25 cellular contexts compared by ENCODE assay signal in the genomic region with DNA sequence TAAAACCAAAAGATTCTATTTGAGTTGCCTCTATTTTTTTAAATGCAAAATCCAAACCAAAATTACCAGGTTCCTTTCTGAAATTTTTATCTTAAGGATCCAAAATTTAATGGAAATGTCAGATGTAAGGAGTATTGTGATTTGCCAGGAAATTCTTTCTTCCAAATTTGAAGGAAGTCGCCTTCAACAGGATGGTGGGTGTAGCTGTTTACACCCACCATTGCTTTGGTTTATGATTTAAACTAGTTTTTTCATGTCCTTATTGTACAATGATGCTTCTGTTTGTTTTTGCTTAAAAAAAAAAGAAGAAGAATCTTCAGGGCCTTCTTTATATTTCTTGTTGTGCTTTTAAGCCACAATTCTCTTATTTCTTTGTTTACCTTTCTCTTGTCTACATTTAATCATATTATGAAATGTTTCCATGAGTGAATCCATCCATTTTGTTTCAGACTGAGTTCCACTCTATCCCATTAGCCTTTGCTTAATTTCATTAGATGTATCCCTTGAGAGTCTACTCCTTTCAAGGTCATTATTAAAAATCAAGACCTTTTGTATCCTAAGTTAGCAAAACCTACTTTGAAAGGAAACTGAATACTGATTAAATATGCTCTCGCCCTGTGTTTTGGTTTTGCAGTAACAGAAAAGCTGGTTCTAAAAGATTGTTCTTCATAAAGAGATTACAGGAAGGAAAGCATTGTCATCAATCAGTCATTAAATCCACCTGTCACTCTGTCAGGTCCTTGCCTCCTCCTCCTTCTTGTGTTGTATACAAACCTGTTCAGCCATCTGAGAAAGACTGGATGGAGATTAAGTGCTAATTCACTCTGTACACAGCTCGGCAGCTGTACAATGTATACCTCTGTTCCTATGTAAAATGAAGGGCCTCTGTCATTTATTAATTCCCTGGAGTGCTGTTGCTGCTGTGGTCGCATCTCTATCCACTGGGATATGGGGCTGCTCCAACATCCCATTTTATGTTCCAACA. TPM values are rescaled to one million over a fixed set of nuclear protein-coding genes. Genes with fewer than 3 reads are reported as not detected.
DNase-seq lines count a peak whose midpoint lies in the region; ATAC-seq and TF ChIP-seq lines count a peak whose summit lies in the region.
"Had no signal": no experiment of that assay in that cellular context is flagged by ENCODE, and none has a peak within 500 bp of the region (broad histone marks: within the 10 kb centered on the region; RNA-seq: fewer than 3 reads in every experiment).

No MANE protein-coding gene starts in this region.

- H3K9me3 ChIP-seq in SK-N-SH, result no peaks in the 10 kb centered on the region
- no peaks in the 10 kb centered on the region for H3K9me3 ChIP-seq in stomach
- H3K9me3 ChIP-seq: Peyer's patch, thoracic aorta had no signal

- no peaks in the 10 kb centered on the region for H3K9me2 ChIP-seq in SK-N-SH

- intact Hi-C loops in posterior cingulate gyrus (cut with DNase I), result loop anchor here (1.0 kb wide), 1 partner anchor 19 kb away; no protein-coding TSS in a partner anchor
- intact Hi-C loops in stomach (cut with DNase I; ENCODE audit: low total_unique reads), result no loop called here

- WGBS in SK-N-SH (ENCODE audit: low lambda C conversion rate), result 79% methylated on average over 4 of the region's 4 CpGs
- WGBS in stomach, 5 donors, result 81 to 91% (median 87%) methylated on average over 4 of the region's 4 CpGs

- POLR2A ChIA-PET in SK-N-SH (lab: Yijun Ruan, JAX), result no interaction called here

- peak overlapping the region; percentile 22 for H3K27ac Mint-ChIP-seq in progenitor cell of endocrine pancreas
- H3K27ac Mint-ChIP-seq: naive B cell had no signal

- no peaks in the 10 kb centered on the region for H3K9me3 Mint-ChIP-seq in progenitor cell of endocrine pancreas (ENCODE audit: low read depth)
- H3K9me3 Mint-ChIP-seq: naive B cell, WTC11 had no signal

- no peak for ATAC-seq in SK-N-SH treated with all-trans-retinoic acid at 6 μM for 48 hours
- ATAC-seq: sciatic nerve, WTC11 had no signal

- H3K4me3 Mint-ChIP-seq in progenitor cell of endocrine pancreas (ENCODE audit: low read depth), result no peak overlapping the region
- H3K4me3 Mint-ChIP-seq: naive B cell, WTC11 had no signal

- H3K4me1 ChIP-seq in SK-N-SH (ENCODE audit: control insufficient read depth in 1 of 2, insufficient read depth in 2 of 2, low read depth in 1 of 2, low read length in 1 of 2) (peaks cover 0 to 2% of the 10 kb centered on the region in 2 experiments; a peak in 2 of 4 replicates), stomach (no peaks in the 10 kb centered on the region)
- H3K4me1 ChIP-seq: Peyer's patch had no signal

- TF ChIP-seq POLR2A in stomach (IDR thresholded peaks at IDR 0.05), result no peak

- H3K27me3 ChIP-seq in SK-N-SH (ENCODE audit: insufficient read depth) (no peaks in the 10 kb centered on the region), stomach (no peaks in the 10 kb centered on the region)
- H3K27me3 ChIP-seq: Peyer's patch had no signal

- TF ChIP-seq CTCF in SK-N-SH (IDR thresholded peaks at IDR 0.05) (no peak), progenitor cell of endocrine pancreas (IDR thresholded peaks at IDR 0.05; ENCODE audit: unreplicated experiment) (no peak), stomach (IDR thresholded peaks at IDR 0.05) (no peak)

- CTCF ChIA-PET in SK-N-SH (lab: Yijun Ruan, JAX), result interaction anchor here (1.2 kb wide), 1 partner anchor 137 kb away, joined by 6 read pairs; no protein-coding TSS in a partner anchor

- H2AFZ ChIP-seq in SK-N-SH (ENCODE audit: low read depth), result no peak overlapping the region

- no peak for TF ChIP-seq RAD21 in SK-N-SH (IDR thresholded peaks at IDR 0.05; ENCODE audit: low read length)

- no peaks in the 10 kb centered on the region for H3K27me3 Mint-ChIP-seq in progenitor cell of endocrine pancreas

- H3K36me3 ChIP-seq in SK-N-SH (replicated peaks in 1 of 2; ENCODE audit: control insufficient read depth in 1 of 2, insufficient read depth in 2 of 2, low read length in 1 of 2) (peaks cover 0 to 4% of the 10 kb centered on the region in 2 experiments), stomach (peaks cover 0 to 23% (median 21%) of the 10 kb centered on the region in 4 donors)
- H3K36me3 ChIP-seq: Peyer's patch had no signal

- no peak overlapping the region for H3K9ac ChIP-seq in SK-N-SH

- H3K4me2 ChIP-seq in SK-N-SH, result no peak overlapping the region

- H3K36me3 Mint-ChIP-seq in progenitor cell of endocrine pancreas (ENCODE audit: insufficient read depth), result no peaks in the 10 kb centered on the region

- TF ChIP-seq EP300 in SK-N-SH (IDR thresholded peaks at IDR 0.05; ENCODE audit: borderline replicate concordance in 1 of 2, low read depth in 1 of 2, low read length in 1 of 2), result no peak
- TF ChIP-seq EP300 in stomach (IDR thresholded peaks at IDR 0.05), result no peak

- no peaks in the 10 kb centered on the region for H3K79me2 ChIP-seq in SK-N-SH (ENCODE audit: insufficient read depth)

- DNase-seq in SK-N-SH, result no peak
- peak; percentile 75 to 81 for DNase-seq in NCI-H1930 (lab: John Stamatoyannopoulos, UW)
- peak; percentile 99 for DNase-seq in NCI-H82 (lab: John Stamatoyannopoulos, UW)
- no peak for DNase-seq in progenitor cell of endocrine pancreas (ENCODE audit: low spot score, unreplicated experiment)
- DNase-seq in posterior cingulate gyrus, result no peak
- DNase-seq in stomach, result no peak
- no peak for DNase-seq in SIG-M5 treated with dmso at 0.1 percent for 504 hours (lab: John Stamatoyannopoulos, UW; ENCODE audit: unreplicated experiment)
- DNase-seq: activated CD4-positive, alpha-beta T cell treated with anti-CD3 and anti-CD28 coated beads, Interleukin-2, amount 50 U/mL, for 4 hours; activated naive CD4-positive, alpha-beta T cell; activated T-cell treated with anti-CD3 and anti-CD28 coated beads for 4 hours; amniotic stem cell; caudate nucleus; DMS 273 treated with DMSO at 0.1 percent for 48 hours; foreskin melanocyte; GF-D8; GOT3; MM.1S; naive B cell; NCI-H2029 treated with DMSO at 0.1 percent for 48 hours; Peyer's patch had no signal

- H3K27ac ChIP-seq in SK-N-SH (ENCODE audit: low read depth in 2 of 2, low read length in 1 of 2) (no peak overlapping the region), stomach (no peak overlapping the region)
- H3K27ac ChIP-seq: C4-2B, Peyer's patch, thoracic aorta had no signal

- H3K4me1 Mint-ChIP-seq in progenitor cell of endocrine pancreas (ENCODE audit: low read depth), result peaks cover 4% of the 10 kb centered on the region
- H3K4me1 Mint-ChIP-seq: naive B cell had no signal

- no peak overlapping the region for H3K4me3 ChIP-seq in SK-N-SH (ENCODE audit: low read depth in 2 of 2, low read length in 1 of 2)
- H3K4me3 ChIP-seq in stomach, result no peak overlapping the region
- H3K4me3 ChIP-seq: Peyer's patch, thoracic aorta had no signal

- no peaks in the 10 kb centered on the region for H3F3A ChIP-seq in SK-N-SH (replicated peaks; ENCODE audit: insufficient read depth)

- H4K20me1 ChIP-seq in SK-N-SH (ENCODE audit: insufficient read depth), result no peaks in the 10 kb centered on the region

TF ChIP-seq in SK-N-SH treated with all-trans-retinoic acid at 6 μM for 48 hours, 23 proteins besides CTCF, POLR2A, EP300 and RAD21 (continues in another document):
- no peak for TF ChIP-seq ZFP30 (CRISPR knock-in tag; IDR thresholded peaks at IDR 0.05)
- TF ChIP-seq ISL1 (CRISPR knock-in tag; IDR thresholded peaks at IDR 0.05), result peak; percentile 89
- no peak for TF ChIP-seq ZC3H10 (CRISPR knock-in tag; IDR thresholded peaks at IDR 0.05)
- TF ChIP-seq, protein P1, sequence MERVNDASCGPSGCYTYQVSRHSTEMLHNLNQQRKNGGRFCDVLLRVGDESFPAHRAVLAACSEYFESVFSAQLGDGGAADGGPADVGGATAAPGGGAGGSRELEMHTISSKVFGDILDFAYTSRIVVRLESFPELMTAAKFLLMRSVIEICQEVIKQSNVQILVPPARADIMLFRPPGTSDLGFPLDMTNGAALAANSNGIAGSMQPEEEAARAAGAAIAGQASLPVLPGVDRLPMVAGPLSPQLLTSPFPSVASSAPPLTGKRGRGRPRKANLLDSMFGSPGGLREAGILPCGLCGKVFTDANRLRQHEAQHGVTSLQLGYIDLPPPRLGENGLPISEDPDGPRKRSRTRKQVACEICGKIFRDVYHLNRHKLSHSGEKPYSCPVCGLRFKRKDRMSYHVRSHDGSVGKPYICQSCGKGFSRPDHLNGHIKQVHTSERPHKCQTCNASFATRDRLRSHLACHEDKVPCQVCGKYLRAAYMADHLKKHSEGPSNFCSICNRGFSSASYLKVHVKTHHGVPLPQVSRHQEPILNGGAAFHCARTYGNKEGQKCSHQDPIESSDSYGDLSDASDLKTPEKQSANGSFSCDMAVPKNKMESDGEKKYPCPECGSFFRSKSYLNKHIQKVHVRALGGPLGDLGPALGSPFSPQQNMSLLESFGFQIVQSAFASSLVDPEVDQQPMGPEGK (CRISPR knock-in tag; IDR thresholded peaks at IDR 0.05; ENCODE audit: borderline replicate concordance), result no peak
- no peak for TF ChIP-seq TCF4 (CRISPR knock-in tag; IDR thresholded peaks at IDR 0.05; ENCODE audit: borderline replicate concordance)

TF ChIP-seq in SK-N-SH, 30 proteins besides CTCF, POLR2A, EP300 and RAD21 (continues in another document):
- TF ChIP-seq TAF1 (IDR thresholded peaks at IDR 0.05; ENCODE audit: borderline replicate concordance, low read depth, low read length), result no peak
- TF ChIP-seq, protein P2, sequence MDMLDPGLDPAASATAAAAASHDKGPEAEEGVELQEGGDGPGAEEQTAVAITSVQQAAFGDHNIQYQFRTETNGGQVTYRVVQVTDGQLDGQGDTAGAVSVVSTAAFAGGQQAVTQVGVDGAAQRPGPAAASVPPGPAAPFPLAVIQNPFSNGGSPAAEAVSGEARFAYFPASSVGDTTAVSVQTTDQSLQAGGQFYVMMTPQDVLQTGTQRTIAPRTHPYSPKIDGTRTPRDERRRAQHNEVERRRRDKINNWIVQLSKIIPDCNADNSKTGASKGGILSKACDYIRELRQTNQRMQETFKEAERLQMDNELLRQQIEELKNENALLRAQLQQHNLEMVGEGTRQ (IDR thresholded peaks at IDR 0.05; ENCODE audit: borderline replicate concordance, low read depth, low read length), result no peak
- no peak for TF ChIP-seq SIN3A (IDR thresholded peaks at IDR 0.05; ENCODE audit: borderline replicate concordance, low read depth, low read length)
- TF ChIP-seq, protein P3, sequence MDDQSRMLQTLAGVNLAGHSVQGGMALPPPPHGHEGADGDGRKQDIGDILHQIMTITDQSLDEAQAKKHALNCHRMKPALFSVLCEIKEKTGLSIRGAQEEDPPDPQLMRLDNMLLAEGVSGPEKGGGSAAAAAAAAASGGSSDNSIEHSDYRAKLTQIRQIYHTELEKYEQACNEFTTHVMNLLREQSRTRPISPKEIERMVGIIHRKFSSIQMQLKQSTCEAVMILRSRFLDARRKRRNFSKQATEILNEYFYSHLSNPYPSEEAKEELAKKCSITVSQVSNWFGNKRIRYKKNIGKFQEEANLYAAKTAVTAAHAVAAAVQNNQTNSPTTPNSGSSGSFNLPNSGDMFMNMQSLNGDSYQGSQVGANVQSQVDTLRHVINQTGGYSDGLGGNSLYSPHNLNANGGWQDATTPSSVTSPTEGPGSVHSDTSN (IDR thresholded peaks at IDR 0.05), result no peak

RNA-seq across cellular contexts. Expression of a gene that starts 45.5 kb away (rescaled TPM):
- polyA plus RNA-seq in SK-N-SH (2012; rRNA removed) (15.1 and 18.7 TPM in 2 replicates), stomach (10 to 100 TPM; 10.1 to 15.3 (median 12.9) TPM)
- 5.2 and 9.6 TPM in 2 replicates for polyA plus RNA-seq in SK-N-SH (2012; cell fraction: cytosol; rRNA removed)
- polyA plus RNA-seq in SK-N-SH (2012; cell fraction: nucleus; rRNA removed), result 37.0 and 37.3 TPM in 2 replicates
- total RNA-seq in progenitor cell of endocrine pancreas (48.0 and 50.7 TPM in 2 replicates), stomach (10 to 100 TPM in 4 of 5 donors, 1 to 10 TPM in 1; 4.7 to 36.2 (median 22.0) TPM)

Comparison
In these comparisons a context has a peak if more than half of its experiments do, and no peak if none do; other contexts are left out.
1. DNase-seq: peak in NCI-H1930 (2 of 2) and NCI-H82 (single experiment); none in SK-N-SH (single experiment), progenitor cell of endocrine pancreas (single experiment), posterior cingulate gyrus (0 of 10), stomach (single experiment) and SIG-M5 treated with dmso at 0.1 percent for 504 hours (single experiment).